1 cellular context compared by ENCODE assay signal in the genomic region with DNA sequence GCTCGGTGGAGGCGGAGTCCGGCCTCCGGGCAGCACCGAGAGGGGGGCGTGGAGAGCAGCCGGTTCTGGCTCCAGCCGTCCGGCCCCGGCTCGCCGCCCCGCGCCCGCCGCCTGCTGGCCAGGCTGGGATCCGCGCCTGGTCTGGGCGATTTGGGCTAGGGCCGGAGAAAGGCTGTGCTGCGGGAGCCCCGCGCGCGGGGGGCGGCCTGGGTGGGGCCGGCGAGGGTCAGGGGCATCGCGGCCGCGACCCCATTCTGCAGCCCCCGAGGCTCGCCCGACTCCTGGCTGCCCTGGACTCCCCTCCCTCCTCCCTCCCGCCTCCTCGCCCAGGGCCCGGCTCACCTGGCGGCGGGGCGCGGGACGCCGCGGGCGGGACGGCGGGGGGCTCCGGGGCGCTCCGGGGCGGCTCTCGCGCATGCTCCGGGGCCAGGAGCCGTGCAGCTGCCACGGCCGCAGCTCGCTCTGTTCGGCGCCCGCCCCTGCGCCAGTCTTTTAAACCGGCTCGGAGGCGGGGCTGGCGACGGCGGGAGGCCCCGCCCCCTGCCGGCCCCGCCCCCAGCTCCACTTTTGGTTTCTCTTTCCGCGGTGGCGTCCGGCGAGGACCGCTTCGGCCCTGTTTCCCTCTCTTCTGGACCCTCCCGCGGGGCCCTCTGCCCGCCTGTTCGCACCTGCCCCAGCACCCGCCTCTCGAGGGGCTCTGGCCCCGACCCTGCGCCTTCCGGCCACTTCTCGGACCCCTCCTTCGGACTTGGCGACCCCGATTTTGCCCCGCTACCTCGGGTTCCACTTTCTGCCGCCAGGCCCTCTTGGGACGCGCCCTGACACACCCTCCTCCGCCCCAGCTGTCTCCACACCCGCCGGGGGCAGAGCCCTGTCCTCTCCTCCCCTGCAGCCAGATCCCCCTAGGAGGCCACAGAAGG.
TF ChIP-seq lines count a peak whose summit lies in the region.

A gene with protein sequence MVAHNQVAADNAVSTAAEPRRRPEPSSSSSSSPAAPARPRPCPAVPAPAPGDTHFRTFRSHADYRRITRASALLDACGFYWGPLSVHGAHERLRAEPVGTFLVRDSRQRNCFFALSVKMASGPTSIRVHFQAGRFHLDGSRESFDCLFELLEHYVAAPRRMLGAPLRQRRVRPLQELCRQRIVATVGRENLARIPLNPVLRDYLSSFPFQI (minus strand): TSS at position 468 of the 920 bp plus-strand sequence. CDS start 726 bp downstream, outside the sequence.

TF ChIP-seq in GM12878, 131 proteins besides CTCF, POLR2A, EP300 and RAD21 (continued from another document and continues in another):
- TF ChIP-seq, protein P1, sequence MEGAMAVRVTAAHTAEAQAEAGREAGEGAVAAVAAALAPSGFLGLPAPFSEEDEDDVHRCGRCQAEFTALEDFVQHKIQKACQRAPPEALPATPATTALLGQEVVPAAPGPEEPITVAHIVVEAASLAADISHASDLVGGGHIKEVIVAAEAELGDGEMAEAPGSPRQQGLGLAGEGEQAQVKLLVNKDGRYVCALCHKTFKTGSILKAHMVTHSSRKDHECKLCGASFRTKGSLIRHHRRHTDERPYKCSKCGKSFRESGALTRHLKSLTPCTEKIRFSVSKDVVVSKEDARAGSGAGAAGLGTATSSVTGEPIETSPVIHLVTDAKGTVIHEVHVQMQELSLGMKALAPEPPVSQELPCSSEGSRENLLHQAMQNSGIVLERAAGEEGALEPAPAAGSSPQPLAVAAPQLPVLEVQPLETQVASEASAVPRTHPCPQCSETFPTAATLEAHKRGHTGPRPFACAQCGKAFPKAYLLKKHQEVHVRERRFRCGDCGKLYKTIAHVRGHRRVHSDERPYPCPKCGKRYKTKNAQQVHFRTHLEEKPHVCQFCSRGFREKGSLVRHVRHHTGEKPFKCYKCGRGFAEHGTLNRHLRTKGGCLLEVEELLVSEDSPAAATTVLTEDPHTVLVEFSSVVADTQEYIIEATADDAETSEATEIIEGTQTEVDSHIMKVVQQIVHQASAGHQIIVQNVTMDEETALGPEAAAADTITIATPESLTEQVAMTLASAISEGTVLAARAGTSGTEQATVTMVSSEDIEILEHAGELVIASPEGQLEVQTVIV (IDR thresholded peaks at IDR 0.05; ENCODE audit: borderline replicate concordance, partially characterized antibody): peak; percentile 20
- TF ChIP-seq, protein P2, sequence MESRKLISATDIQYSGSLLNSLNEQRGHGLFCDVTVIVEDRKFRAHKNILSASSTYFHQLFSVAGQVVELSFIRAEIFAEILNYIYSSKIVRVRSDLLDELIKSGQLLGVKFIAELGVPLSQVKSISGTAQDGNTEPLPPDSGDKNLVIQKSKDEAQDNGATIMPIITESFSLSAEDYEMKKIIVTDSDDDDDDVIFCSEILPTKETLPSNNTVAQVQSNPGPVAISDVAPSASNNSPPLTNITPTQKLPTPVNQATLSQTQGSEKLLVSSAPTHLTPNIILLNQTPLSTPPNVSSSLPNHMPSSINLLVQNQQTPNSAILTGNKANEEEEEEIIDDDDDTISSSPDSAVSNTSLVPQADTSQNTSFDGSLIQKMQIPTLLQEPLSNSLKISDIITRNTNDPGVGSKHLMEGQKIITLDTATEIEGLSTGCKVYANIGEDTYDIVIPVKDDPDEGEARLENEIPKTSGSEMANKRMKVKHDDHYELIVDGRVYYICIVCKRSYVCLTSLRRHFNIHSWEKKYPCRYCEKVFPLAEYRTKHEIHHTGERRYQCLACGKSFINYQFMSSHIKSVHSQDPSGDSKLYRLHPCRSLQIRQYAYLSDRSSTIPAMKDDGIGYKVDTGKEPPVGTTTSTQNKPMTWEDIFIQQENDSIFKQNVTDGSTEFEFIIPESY (IDR thresholded peaks at IDR 0.05): no peak
- TF ChIP-seq, protein P3, sequence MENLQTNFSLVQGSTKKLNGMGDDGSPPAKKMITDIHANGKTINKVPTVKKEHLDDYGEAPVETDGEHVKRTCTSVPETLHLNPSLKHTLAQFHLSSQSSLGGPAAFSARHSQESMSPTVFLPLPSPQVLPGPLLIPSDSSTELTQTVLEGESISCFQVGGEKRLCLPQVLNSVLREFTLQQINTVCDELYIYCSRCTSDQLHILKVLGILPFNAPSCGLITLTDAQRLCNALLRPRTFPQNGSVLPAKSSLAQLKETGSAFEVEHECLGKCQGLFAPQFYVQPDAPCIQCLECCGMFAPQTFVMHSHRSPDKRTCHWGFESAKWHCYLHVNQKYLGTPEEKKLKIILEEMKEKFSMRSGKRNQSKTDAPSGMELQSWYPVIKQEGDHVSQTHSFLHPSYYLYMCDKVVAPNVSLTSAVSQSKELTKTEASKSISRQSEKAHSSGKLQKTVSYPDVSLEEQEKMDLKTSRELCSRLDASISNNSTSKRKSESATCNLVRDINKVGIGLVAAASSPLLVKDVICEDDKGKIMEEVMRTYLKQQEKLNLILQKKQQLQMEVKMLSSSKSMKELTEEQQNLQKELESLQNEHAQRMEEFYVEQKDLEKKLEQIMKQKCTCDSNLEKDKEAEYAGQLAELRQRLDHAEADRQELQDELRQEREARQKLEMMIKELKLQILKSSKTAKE (IDR thresholded peaks at IDR 0.05; ENCODE audit: low read depth, poor library complexity, severe bottlenecking): no peak
- TF ChIP-seq IKZF1 (conservative IDR thresholded peaks at IDR 0.05) (peak; percentile 84), BACH1 (IDR thresholded peaks at IDR 0.05; ENCODE audit: borderline replicate concordance) (peak; percentile 97), CBX5 (IDR thresholded peaks at IDR 0.05; ENCODE audit: low read depth) (no peak), MEF2B (IDR thresholded peaks at IDR 0.05; ENCODE audit: partially characterized antibody, poor library complexity, severe bottlenecking) (peak; percentile 83), LARP7 (IDR thresholded peaks at IDR 0.05) (peak; percentile 91), SUPT20H (IDR thresholded peaks at IDR 0.05; ENCODE audit: borderline replicate concordance, control insufficient read depth, low read depth, low read length) (no peak), WRNIP1 (IDR thresholded peaks at IDR 0.05; ENCODE audit: borderline replicate concordance, low read depth, low read length) (no peak), KAT2A (conservative IDR thresholded peaks at IDR 0.05; ENCODE audit: control insufficient read depth, low read depth, low read length) (no peak), ZNF274 (IDR thresholded peaks at IDR 0.05; ENCODE audit: insufficient read depth, insufficient read length) (no peak), PML (IDR thresholded peaks at IDR 0.05; ENCODE audit: low read length) (no peak), PAX5 (IDR thresholded peaks at IDR 0.05; ENCODE audit: borderline replicate concordance, low read depth, low read length) (peak; percentile 68; the same call in 1 of the 2 replicates), TCF12 (IDR thresholded peaks at IDR 0.05; ENCODE audit: low read depth, low read length) (peak; percentile 78), SUZ12 (IDR thresholded peaks at IDR 0.05; ENCODE audit: unreplicated experiment) (no peak), SPI1 (IDR thresholded peaks at IDR 0.05; ENCODE audit: borderline replicate concordance, insufficient read depth, low read depth, low read length) (no peak), HDAC6 (IDR thresholded peaks at IDR 0.05; ENCODE audit: unreplicated experiment) (peak; percentile 78), GATAD2B (conservative IDR thresholded peaks at IDR 0.05; ENCODE audit: low read depth) (peak; percentile 99), HDGF (IDR thresholded peaks at IDR 0.05) (peak; percentile 90), STAT3 (IDR thresholded peaks at IDR 0.05; ENCODE audit: low read depth, low read length) (no peak), SP1 (IDR thresholded peaks at IDR 0.05; ENCODE audit: low read depth, low read length) (peak; percentile 32), MYC (IDR thresholded peaks at IDR 0.05; ENCODE audit: insufficient read depth, insufficient read length, insufficient replicate concordance, low read length, severe bottlenecking) (no peak), CHD1 (IDR thresholded peaks at IDR 0.05; ENCODE audit: low read depth, low read length) (peak; percentile 86; the same call in 1 of the 2 replicates), IRF4 (IDR thresholded peaks at IDR 0.05; ENCODE audit: low read depth, low read length) (0 out of 2 replicates have a peak, but pooled peaks have one; percentile 18), PAX8 (IDR thresholded peaks at IDR 0.05) (no peak), NR2C2 (IDR thresholded peaks at IDR 0.05; ENCODE audit: borderline replicate concordance, control insufficient read depth, insufficient read length, low read depth) (no peak), CREB1 (IDR thresholded peaks at IDR 0.05; ENCODE audit: low read depth) (no peak), YBX1 (IDR thresholded peaks at IDR 0.05) (no peak)
- TF ChIP-seq, protein P4, sequence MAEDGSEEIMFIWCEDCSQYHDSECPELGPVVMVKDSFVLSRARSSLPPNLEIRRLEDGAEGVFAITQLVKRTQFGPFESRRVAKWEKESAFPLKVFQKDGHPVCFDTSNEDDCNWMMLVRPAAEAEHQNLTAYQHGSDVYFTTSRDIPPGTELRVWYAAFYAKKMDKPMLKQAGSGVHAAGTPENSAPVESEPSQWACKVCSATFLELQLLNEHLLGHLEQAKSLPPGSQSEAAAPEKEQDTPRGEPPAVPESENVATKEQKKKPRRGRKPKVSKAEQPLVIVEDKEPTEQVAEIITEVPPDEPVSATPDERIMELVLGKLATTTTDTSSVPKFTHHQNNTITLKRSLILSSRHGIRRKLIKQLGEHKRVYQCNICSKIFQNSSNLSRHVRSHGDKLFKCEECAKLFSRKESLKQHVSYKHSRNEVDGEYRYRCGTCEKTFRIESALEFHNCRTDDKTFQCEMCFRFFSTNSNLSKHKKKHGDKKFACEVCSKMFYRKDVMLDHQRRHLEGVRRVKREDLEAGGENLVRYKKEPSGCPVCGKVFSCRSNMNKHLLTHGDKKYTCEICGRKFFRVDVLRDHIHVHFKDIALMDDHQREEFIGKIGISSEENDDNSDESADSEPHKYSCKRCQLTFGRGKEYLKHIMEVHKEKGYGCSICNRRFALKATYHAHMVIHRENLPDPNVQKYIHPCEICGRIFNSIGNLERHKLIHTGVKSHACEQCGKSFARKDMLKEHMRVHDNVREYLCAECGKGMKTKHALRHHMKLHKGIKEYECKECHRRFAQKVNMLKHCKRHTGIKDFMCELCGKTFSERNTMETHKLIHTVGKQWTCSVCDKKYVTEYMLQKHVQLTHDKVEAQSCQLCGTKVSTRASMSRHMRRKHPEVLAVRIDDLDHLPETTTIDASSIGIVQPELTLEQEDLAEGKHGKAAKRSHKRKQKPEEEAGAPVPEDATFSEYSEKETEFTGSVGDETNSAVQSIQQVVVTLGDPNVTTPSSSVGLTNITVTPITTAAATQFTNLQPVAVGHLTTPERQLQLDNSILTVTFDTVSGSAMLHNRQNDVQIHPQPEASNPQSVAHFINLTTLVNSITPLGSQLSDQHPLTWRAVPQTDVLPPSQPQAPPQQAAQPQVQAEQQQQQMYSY (CRISPR knock-in tag; IDR thresholded peaks at IDR 0.05): 0 out of 2 replicates have a peak, but pooled peaks have one; percentile 50
- TF ChIP-seq, protein P5, sequence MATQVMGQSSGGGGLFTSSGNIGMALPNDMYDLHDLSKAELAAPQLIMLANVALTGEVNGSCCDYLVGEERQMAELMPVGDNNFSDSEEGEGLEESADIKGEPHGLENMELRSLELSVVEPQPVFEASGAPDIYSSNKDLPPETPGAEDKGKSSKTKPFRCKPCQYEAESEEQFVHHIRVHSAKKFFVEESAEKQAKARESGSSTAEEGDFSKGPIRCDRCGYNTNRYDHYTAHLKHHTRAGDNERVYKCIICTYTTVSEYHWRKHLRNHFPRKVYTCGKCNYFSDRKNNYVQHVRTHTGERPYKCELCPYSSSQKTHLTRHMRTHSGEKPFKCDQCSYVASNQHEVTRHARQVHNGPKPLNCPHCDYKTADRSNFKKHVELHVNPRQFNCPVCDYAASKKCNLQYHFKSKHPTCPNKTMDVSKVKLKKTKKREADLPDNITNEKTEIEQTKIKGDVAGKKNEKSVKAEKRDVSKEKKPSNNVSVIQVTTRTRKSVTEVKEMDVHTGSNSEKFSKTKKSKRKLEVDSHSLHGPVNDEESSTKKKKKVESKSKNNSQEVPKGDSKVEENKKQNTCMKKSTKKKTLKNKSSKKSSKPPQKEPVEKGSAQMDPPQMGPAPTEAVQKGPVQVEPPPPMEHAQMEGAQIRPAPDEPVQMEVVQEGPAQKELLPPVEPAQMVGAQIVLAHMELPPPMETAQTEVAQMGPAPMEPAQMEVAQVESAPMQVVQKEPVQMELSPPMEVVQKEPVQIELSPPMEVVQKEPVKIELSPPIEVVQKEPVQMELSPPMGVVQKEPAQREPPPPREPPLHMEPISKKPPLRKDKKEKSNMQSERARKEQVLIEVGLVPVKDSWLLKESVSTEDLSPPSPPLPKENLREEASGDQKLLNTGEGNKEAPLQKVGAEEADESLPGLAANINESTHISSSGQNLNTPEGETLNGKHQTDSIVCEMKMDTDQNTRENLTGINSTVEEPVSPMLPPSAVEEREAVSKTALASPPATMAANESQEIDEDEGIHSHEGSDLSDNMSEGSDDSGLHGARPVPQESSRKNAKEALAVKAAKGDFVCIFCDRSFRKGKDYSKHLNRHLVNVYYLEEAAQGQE (IDR thresholded peaks at IDR 0.05; ENCODE audit: low read depth, low read length): peak; percentile 50; the same call in 1 of the 2 replicates
- TF ChIP-seq, protein P6, sequence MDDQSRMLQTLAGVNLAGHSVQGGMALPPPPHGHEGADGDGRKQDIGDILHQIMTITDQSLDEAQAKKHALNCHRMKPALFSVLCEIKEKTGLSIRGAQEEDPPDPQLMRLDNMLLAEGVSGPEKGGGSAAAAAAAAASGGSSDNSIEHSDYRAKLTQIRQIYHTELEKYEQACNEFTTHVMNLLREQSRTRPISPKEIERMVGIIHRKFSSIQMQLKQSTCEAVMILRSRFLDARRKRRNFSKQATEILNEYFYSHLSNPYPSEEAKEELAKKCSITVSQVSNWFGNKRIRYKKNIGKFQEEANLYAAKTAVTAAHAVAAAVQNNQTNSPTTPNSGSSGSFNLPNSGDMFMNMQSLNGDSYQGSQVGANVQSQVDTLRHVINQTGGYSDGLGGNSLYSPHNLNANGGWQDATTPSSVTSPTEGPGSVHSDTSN (IDR thresholded peaks at IDR 0.05; ENCODE audit: insufficient replicate concordance, low read depth, low read length): peak; percentile 4
- TF ChIP-seq, protein P7, sequence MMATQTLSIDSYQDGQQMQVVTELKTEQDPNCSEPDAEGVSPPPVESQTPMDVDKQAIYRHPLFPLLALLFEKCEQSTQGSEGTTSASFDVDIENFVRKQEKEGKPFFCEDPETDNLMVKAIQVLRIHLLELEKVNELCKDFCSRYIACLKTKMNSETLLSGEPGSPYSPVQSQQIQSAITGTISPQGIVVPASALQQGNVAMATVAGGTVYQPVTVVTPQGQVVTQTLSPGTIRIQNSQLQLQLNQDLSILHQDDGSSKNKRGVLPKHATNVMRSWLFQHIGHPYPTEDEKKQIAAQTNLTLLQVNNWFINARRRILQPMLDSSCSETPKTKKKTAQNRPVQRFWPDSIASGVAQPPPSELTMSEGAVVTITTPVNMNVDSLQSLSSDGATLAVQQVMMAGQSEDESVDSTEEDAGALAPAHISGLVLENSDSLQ (IDR thresholded peaks at IDR 0.05): no peak
